22 cellular contexts compared by ENCODE assay signal in genomic region chr5:110785356-110785755, GRCh38. TPM values are rescaled to one million over a fixed set of nuclear protein-coding genes. Genes with fewer than 3 reads are reported as not detected.
DNase-seq lines count a peak whose midpoint lies in the region; ATAC-seq and TF ChIP-seq lines count a peak whose summit lies in the region.
"Had no signal": no experiment of that assay in that cellular context is flagged by ENCODE, and none has a peak within 500 bp of the region (broad histone marks: within the 10 kb centered on the region; RNA-seq: fewer than 3 reads in every experiment).

No MANE protein-coding gene starts in this region.

- no peak overlapping the region for H2AFZ ChIP-seq in mammary epithelial cell (ENCODE audit: low read depth, low read length)

- no TSS peak for BruUV-seq in mammary epithelial cell (replicated peaks; lab: Mats Ljungman, UMichigan)

- intact Hi-C loops in mammary epithelial cell (cut with micrococcal nuclease), result no loop called here
- intact Hi-C loops in posterior vena cava (cut with DNase I), result no loop called here

- peak; percentile 3 for DNase-seq in AG08396 (ENCODE audit: low spot score)
- DNase-seq in M059J (ENCODE audit: low read depth), result peak; percentile 73
- DNase-seq in mammary epithelial cell, result peak; percentile 86
- DNase-seq in foreskin fibroblast, result peak; percentile 79 to 91
- no peak for DNase-seq in erythroblast (lab: John Stamatoyannopoulos, UW)
- DNase-seq in posterior vena cava (ENCODE audit: low spot score), result no peak
- DNase-seq: activated CD4-positive, alpha-beta T cell treated with anti-CD3 and anti-CD28 coated beads for 48 hours; activated effector memory CD4-positive, alpha-beta T cell treated with anti-CD3 and anti-CD28 coated beads, Interleukin-2, amount 50 U/mL, for 16 hours; adrenal gland; CD8-positive, alpha-beta T cell; effector CD8-positive, alpha-beta T cell; foreskin melanocyte; KG1; NCI-H1105; NCI-H2081; NCI-H510A; posterior cingulate gyrus; small intestine had no signal

- H3K4me2 ChIP-seq in mammary epithelial cell (ENCODE audit: insufficient read depth, low read depth, low read length), result no peak overlapping the region

- H3K4me3 ChIP-seq in mammary epithelial cell (replicated peaks in 1 of 3; ENCODE audit: insufficient read depth in 1 of 3, low read depth in 2 of 3, low read length in 3 of 3) (no peak overlapping the region), foreskin fibroblast (ENCODE audit: low read depth in 1 of 2, low read length in 2 of 2) (no peak overlapping the region)
- H3K4me3 ChIP-seq: adrenal gland, vagina had no signal

- no peak for ATAC-seq in HG03565 (IDR thresholded peaks at IDR 0.05; ENCODE audit: unreplicated experiment)
- no peak for ATAC-seq in GM18870 (IDR thresholded peaks at IDR 0.05; ENCODE audit: unreplicated experiment)
- ATAC-seq: CD8-positive, alpha-beta T cell; natural killer cell treated with Interleukin-12 subunit alpha and Interleukin-12 subunit beta and Interleukin-15 and Interleukin-18, amount 100 ng/mL, for 72 hours had no signal

- H3K9ac ChIP-seq in mammary epithelial cell (ENCODE audit: insufficient read depth, low read length), result no peak overlapping the region

- H3K27me3 ChIP-seq in mammary epithelial cell (ENCODE audit: insufficient read depth, low read length), result no peaks in the 10 kb centered on the region
- H3K27me3 ChIP-seq: adrenal gland, vagina had no signal

- peak overlapping the region; percentile 7 for H3K27ac ChIP-seq in mammary epithelial cell (ENCODE audit: insufficient read depth, low read depth, low read length)
- H3K27ac ChIP-seq: adrenal gland, vagina had no signal

- no peaks in the 10 kb centered on the region for H4K20me1 ChIP-seq in mammary epithelial cell (ENCODE audit: insufficient read depth, low read length)

- no peaks in the 10 kb centered on the region for H3K79me2 ChIP-seq in mammary epithelial cell (ENCODE audit: insufficient read depth, low read length)

- no peaks in the 10 kb centered on the region for H3K9me3 ChIP-seq in mammary epithelial cell (replicated peaks; ENCODE audit: insufficient read depth, low read length)
- H3K9me3 ChIP-seq: adrenal gland, vagina had no signal

- CTCF ChIA-PET in mammary epithelial cell (lab: Charles Lee; ENCODE audit: low non-redundant PET), result no interaction called here

- peaks cover 8% of the 10 kb centered on the region for H3K4me1 ChIP-seq in mammary epithelial cell (ENCODE audit: insufficient read depth, low read length)
- H3K4me1 ChIP-seq: adrenal gland, vagina had no signal

- 0% methylated on average over 1 of the region's 1 CpG for WGBS in mammary epithelial cell (ENCODE audit: low coverage, missing lambda C conversion rate)

- H3K36me3 ChIP-seq in mammary epithelial cell (ENCODE audit: insufficient read depth, low read length), result no peaks in the 10 kb centered on the region
- H3K36me3 ChIP-seq: adrenal gland, vagina had no signal

- TF ChIP-seq CTCF in mammary epithelial cell (conservative IDR thresholded peaks at IDR 0.05 in 1 of 2, IDR thresholded peaks at IDR 0.05 in 1 of 2; ENCODE audit: extremely low read depth in 1 of 2, insufficient read depth in 1 of 2, low read depth in 1 of 2, low read length in 2 of 2), result no peak
- no peak for TF ChIP-seq CTCF in foreskin fibroblast (IDR thresholded peaks at IDR 0.05; ENCODE audit: low read depth, low read length)

- dilution Hi-C loops in mammary epithelial cell (cut with HindIII; ENCODE audit: low sequenced_read_pairs), result no loop called here

- TF ChIP-seq POLR2A in erythroblast (IDR thresholded peaks at IDR 0.05; ENCODE audit: low read length), result no peak

- in situ Hi-C loops in mammary epithelial cell (cut with MboI; ENCODE audit: low sequenced_read_pairs in 2 of 2), result no loop called here

RNA-seq across cellular contexts. Expression of gene SLC25A46, which starts 46.5 kb away (rescaled TPM):
- 57.8 and 76.7 TPM in 2 replicates for total RNA-seq in M059J (2014; rRNA removed; shearing (Covaris generic))
- total RNA-seq in mammary epithelial cell (10 to 100 TPM; 44.4 to 95.0 TPM), posterior vena cava (10 to 100 TPM; 41.1 to 41.4 TPM)
- 24.1 TPM for polyA plus RNA-seq in mammary epithelial cell
- polyA minus RNA-seq in mammary epithelial cell, result 24.9 TPM

RNA-seq across cellular contexts. Expression of gene TMEM232, which starts 58.9 kb away (rescaled TPM):
- total RNA-seq in M059J (2014; rRNA removed; shearing (Covaris generic)), result 0.15 and 0.22 TPM in 2 replicates
- total RNA-seq in mammary epithelial cell (1 to 10 TPM in 1 of 2 donors, under 1 TPM in 1; 0.71 to 2.0 TPM), posterior vena cava (1 to 10 TPM; 2.4 to 2.5 TPM)
- polyA plus RNA-seq in mammary epithelial cell, result 0.49 TPM
- not detected for polyA minus RNA-seq in mammary epithelial cell

Comparison
In these comparisons a context has a peak if more than half of its experiments do, and no peak if none do; other contexts are left out.
1. DNase-seq: peak in AG08396 (single experiment), M059J (single experiment), mammary epithelial cell (single experiment) and foreskin fibroblast (2 of 2); none in erythroblast (0 of 2) and posterior vena cava (single experiment).